2 cellular contexts compared by ENCODE assay signal in genomic region chr12:76023069-76023690, GRCh38.
TF ChIP-seq lines count a peak whose summit lies in the region.

No MANE protein-coding gene starts in this region.

TF ChIP-seq in HepG2, 621 proteins besides CTCF, POLR2A, EP300 and RAD21:
- TF ChIP-seq HES4 (CRISPR knock-in tag; IDR thresholded peaks at IDR 0.05; ENCODE audit: borderline replicate concordance) (no peak), ZNF841 (CRISPR knock-in tag; IDR thresholded peaks at IDR 0.05; ENCODE audit: borderline replicate concordance) (no peak), PHF5A (CRISPR knock-in tag; IDR thresholded peaks at IDR 0.05; ENCODE audit: low read depth, unreplicated experiment) (no peak), MIER2 (CRISPR knock-in tag; IDR thresholded peaks at IDR 0.05) (no peak), ZNF12 (CRISPR knock-in tag; IDR thresholded peaks at IDR 0.05) (no peak), MEIS2 (CRISPR knock-in tag; IDR thresholded peaks at IDR 0.05) (no peak), ZNF777 (CRISPR knock-in tag; IDR thresholded peaks at IDR 0.05) (no peak), ZBTB25 (CRISPR knock-in tag; IDR thresholded peaks at IDR 0.05) (no peak), ATM (IDR thresholded peaks at IDR 0.05; ENCODE audit: borderline replicate concordance) (no peak), ZNF256 (CRISPR knock-in tag; conservative IDR thresholded peaks at IDR 0.05) (no peak), ZNF891 (CRISPR knock-in tag; IDR thresholded peaks at IDR 0.05) (no peak), ZSCAN25 (CRISPR knock-in tag; IDR thresholded peaks at IDR 0.05) (no peak)
- TF ChIP-seq, protein P1, sequence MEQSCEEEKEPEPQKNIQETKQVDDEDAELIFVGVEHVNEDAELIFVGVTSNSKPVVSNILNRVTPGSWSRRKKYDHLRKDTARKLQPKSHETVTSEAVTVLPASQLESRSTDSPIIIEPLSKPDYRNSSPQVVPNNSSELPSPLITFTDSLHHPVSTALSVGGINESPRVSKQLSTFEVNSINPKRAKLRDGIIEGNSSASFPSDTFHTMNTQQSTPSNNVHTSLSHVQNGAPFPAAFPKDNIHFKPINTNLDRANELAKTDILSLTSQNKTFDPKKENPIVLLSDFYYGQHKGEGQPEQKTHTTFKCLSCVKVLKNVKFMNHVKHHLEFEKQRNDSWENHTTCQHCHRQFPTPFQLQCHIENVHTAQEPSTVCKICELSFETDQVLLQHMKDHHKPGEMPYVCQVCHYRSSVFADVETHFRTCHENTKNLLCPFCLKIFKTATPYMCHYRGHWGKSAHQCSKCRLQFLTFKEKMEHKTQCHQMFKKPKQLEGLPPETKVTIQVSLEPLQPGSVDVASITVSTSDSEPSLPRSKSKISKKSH (CRISPR knock-in tag; IDR thresholded peaks at IDR 0.05; ENCODE audit: borderline replicate concordance) = no peak
- TF ChIP-seq, protein P2, sequence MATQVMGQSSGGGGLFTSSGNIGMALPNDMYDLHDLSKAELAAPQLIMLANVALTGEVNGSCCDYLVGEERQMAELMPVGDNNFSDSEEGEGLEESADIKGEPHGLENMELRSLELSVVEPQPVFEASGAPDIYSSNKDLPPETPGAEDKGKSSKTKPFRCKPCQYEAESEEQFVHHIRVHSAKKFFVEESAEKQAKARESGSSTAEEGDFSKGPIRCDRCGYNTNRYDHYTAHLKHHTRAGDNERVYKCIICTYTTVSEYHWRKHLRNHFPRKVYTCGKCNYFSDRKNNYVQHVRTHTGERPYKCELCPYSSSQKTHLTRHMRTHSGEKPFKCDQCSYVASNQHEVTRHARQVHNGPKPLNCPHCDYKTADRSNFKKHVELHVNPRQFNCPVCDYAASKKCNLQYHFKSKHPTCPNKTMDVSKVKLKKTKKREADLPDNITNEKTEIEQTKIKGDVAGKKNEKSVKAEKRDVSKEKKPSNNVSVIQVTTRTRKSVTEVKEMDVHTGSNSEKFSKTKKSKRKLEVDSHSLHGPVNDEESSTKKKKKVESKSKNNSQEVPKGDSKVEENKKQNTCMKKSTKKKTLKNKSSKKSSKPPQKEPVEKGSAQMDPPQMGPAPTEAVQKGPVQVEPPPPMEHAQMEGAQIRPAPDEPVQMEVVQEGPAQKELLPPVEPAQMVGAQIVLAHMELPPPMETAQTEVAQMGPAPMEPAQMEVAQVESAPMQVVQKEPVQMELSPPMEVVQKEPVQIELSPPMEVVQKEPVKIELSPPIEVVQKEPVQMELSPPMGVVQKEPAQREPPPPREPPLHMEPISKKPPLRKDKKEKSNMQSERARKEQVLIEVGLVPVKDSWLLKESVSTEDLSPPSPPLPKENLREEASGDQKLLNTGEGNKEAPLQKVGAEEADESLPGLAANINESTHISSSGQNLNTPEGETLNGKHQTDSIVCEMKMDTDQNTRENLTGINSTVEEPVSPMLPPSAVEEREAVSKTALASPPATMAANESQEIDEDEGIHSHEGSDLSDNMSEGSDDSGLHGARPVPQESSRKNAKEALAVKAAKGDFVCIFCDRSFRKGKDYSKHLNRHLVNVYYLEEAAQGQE (IDR thresholded peaks at IDR 0.05; ENCODE audit: borderline replicate concordance in 1 of 2, low read depth in 1 of 2, low read length in 2 of 2) = no peak
TF ChIP-seq in HepG2: peak in this region for 0.

TF ChIP-seq in H1, 55 proteins besides CTCF, POLR2A, EP300 and RAD21:
- TF ChIP-seq SRF (IDR thresholded peaks at IDR 0.05; ENCODE audit: low read depth, low read length) = no peak
- TF ChIP-seq CHD1 (IDR thresholded peaks at IDR 0.05; ENCODE audit: low read depth, low read length) = no peak
- no peak for TF ChIP-seq SIRT6 (IDR thresholded peaks at IDR 0.05; ENCODE audit: low read length)
- no peak for TF ChIP-seq HDAC2 (IDR thresholded peaks at IDR 0.05; ENCODE audit: borderline replicate concordance in 1 of 2, low read depth in 2 of 2, low read length in 2 of 2)
- TF ChIP-seq, protein P3, sequence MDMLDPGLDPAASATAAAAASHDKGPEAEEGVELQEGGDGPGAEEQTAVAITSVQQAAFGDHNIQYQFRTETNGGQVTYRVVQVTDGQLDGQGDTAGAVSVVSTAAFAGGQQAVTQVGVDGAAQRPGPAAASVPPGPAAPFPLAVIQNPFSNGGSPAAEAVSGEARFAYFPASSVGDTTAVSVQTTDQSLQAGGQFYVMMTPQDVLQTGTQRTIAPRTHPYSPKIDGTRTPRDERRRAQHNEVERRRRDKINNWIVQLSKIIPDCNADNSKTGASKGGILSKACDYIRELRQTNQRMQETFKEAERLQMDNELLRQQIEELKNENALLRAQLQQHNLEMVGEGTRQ (IDR thresholded peaks at IDR 0.05; ENCODE audit: low read length) = no peak
- TF ChIP-seq RFX5 (IDR thresholded peaks at IDR 0.05; ENCODE audit: borderline replicate concordance, low read depth, low read length) = no peak
- no peak for TF ChIP-seq BACH1 (IDR thresholded peaks at IDR 0.05; ENCODE audit: low read length)
- TF ChIP-seq POU5F1 (IDR thresholded peaks at IDR 0.05; ENCODE audit: low read depth, low read length) = no peak
- TF ChIP-seq, protein P4, sequence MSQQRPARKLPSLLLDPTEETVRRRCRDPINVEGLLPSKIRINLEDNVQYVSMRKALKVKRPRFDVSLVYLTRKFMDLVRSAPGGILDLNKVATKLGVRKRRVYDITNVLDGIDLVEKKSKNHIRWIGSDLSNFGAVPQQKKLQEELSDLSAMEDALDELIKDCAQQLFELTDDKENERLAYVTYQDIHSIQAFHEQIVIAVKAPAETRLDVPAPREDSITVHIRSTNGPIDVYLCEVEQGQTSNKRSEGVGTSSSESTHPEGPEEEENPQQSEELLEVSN (IDR thresholded peaks at IDR 0.05) = no peak
